ENCODE assay signal across 22 cellular contexts in genomic region chr4:128282516-128282915, GRCh38. TPM values are rescaled to one million over a fixed set of nuclear protein-coding genes. Genes with fewer than 3 reads are reported as not detected.
DNase-seq lines count a peak whose midpoint lies in the region; ATAC-seq, FAIRE-seq and TF ChIP-seq lines count a peak whose summit lies in the region.
"Had no signal": no experiment of that assay in that cellular context is flagged by ENCODE, and none has a peak within 500 bp of the region (broad histone marks: within the 10 kb centered on the region; RNA-seq: fewer than 3 reads in every experiment).

No MANE protein-coding gene starts in this region.

- H3K79me2 ChIP-seq in GM23248 (ENCODE audit: insufficient read depth) (peaks cover 98% of the 10 kb centered on the region), HepG2 (ENCODE audit: insufficient read depth, low read length) (peaks cover 94% of the 10 kb centered on the region)

- no peak for ATAC-seq in WTC11
- no peak for ATAC-seq in HepG2
- ATAC-seq in HG03521 (IDR thresholded peaks at IDR 0.05; ENCODE audit: unreplicated experiment): no peak
- ATAC-seq: CD8-positive, alpha-beta T cell; Panc1; SK-N-SH treated with all-trans-retinoic acid at 6 μM for 48 hours had no signal

- H3K9me2 ChIP-seq in GM23248 (ENCODE audit: insufficient read depth): no peaks in the 10 kb centered on the region

- TF ChIP-seq CTCF in WTC11 (IDR thresholded peaks at IDR 0.05) (no peak), HepG2 (CRISPR knock-in tag; IDR thresholded peaks at IDR 0.05) (no peak), type B pancreatic cell (conservative IDR thresholded peaks at IDR 0.05) (no peak), chondrocyte (IDR thresholded peaks at IDR 0.05) (no peak)

- DNase-seq in GM23248 (no peak), WTC11 (ENCODE audit: low spot score) (no peak), HepG2 (ENCODE audit: low spot score) (no peak), type B pancreatic cell (ENCODE audit: extremely low spot score, unreplicated experiment) (no peak), RCC 7860 (ENCODE audit: low spot score) (no peak), chondrocyte (ENCODE audit: low spot score) (no peak)
- DNase-seq: CD8-positive, alpha-beta T cell; GOT3; HCEC 1CT; MM.1S; NCI-H1048; NCI-H1436; NCI-H187 treated with DMSO at 0.1 percent for 48 hours; NCI-H2107; NCI-H446 treated with DMSO at 0.1 percent for 48 hours; NCI-H526 treated with DMSO at 0.1 percent for 48 hours; NK-92 treated with Interleukin-12 subunit alpha and Interleukin-12 subunit beta, amount 100 ng/mL, for 24 hours had no signal

- intact Hi-C loops in HepG2 (cut with micrococcal nuclease; ENCODE audit: unreplicated experiment): loop anchor here (10.0 kb wide), 2 partner anchors 88 to 318 kb away; partner anchors contain the start of genes ABHD18 and MFSD8

- H3K9me3 ChIP-seq in GM23248 (ENCODE audit: low read depth): no peaks in the 10 kb centered on the region
- H3K9me3 ChIP-seq in HepG2 (ENCODE audit: low read length): no peaks in the 10 kb centered on the region

- H3K4me1 Mint-ChIP-seq in WTC11: peaks cover 42% of the 10 kb centered on the region
- peaks cover 7% of the 10 kb centered on the region for H3K4me1 Mint-ChIP-seq in type B pancreatic cell (ENCODE audit: unreplicated experiment)
- peaks cover 77% of the 10 kb centered on the region for H3K4me1 Mint-ChIP-seq in chondrocyte (ENCODE audit: low read depth)

- H3F3A ChIP-seq in GM23248 (ENCODE audit: insufficient read depth): peaks cover 65% of the 10 kb centered on the region

- FAIRE-seq in HepG2 (lab: Jason Lieb, UNC) (no peak), RCC 7860 (lab: Jason Lieb, UNC) (no peak)
- FAIRE-seq: GM12891 had no signal

- H3K4me3 Mint-ChIP-seq in WTC11: no peak overlapping the region
- H3K4me3 Mint-ChIP-seq in type B pancreatic cell: peak overlapping the region; percentile 53
- no peak overlapping the region for H3K4me3 Mint-ChIP-seq in chondrocyte (ENCODE audit: unreplicated experiment)
- H3K4me3 Mint-ChIP-seq: CD8-positive, alpha-beta T cell had no signal

- H4K20me1 ChIP-seq in GM23248 (ENCODE audit: insufficient read depth): no peaks in the 10 kb centered on the region
- H4K20me1 ChIP-seq in HepG2 (ENCODE audit: insufficient read depth, low read length): peaks cover 2% of the 10 kb centered on the region; the same call in 1 of the 2 replicates

- H3K27me3 ChIP-seq in GM23248 (replicated peaks; ENCODE audit: insufficient read depth) (no peaks in the 10 kb centered on the region), HepG2 (ENCODE audit: control insufficient read depth in 1 of 2, insufficient read depth in 2 of 2, low read length in 2 of 2) (no peaks in the 10 kb centered on the region)
- H3K27me3 ChIP-seq: BLaER1 treated with 17β-estradiol and CSF1 and Interleukin-3, amounts not matched to agents 10 nM and 100 nM had no signal

- H3K27ac ChIP-seq in GM23248: no peak overlapping the region
- H3K27ac ChIP-seq in HepG2 (ENCODE audit: extremely low read length, insufficient read depth, low read length): no peak overlapping the region
- H3K27ac ChIP-seq: BLaER1 treated with 17β-estradiol and CSF1 and Interleukin-3, amounts not matched to agents 10 nM and 100 nM had no signal

- CTCF ChIA-PET in WTC11 (lab: Charles Lee) (no interaction called here), HepG2 (lab: Yijun Ruan, JAX; ENCODE audit: low intra/inter-chr PET ratio, low total read pairs) (no interaction called here)

- peaks cover 37% of the 10 kb centered on the region for H3K36me3 ChIP-seq in GM23248 (ENCODE audit: low read depth)
- H3K36me3 ChIP-seq in HepG2 (replicated peaks in 1 of 2; ENCODE audit: control insufficient read depth in 1 of 2, insufficient read depth in 2 of 2, low read length in 2 of 2): no peaks in the 10 kb centered on the region; a peak in 2 of 5 replicates

- H3K9me3 Mint-ChIP-seq in WTC11: no peaks in the 10 kb centered on the region
- no peaks in the 10 kb centered on the region for H3K9me3 Mint-ChIP-seq in type B pancreatic cell
- H3K9me3 Mint-ChIP-seq in chondrocyte (ENCODE audit: low read depth): no peaks in the 10 kb centered on the region
- H3K9me3 Mint-ChIP-seq: CD8-positive, alpha-beta T cell had no signal

- H3K36me3 Mint-ChIP-seq in WTC11 (peaks cover 15% of the 10 kb centered on the region), type B pancreatic cell (peaks cover 39% of the 10 kb centered on the region), chondrocyte (ENCODE audit: low read depth) (peaks cover 9% of the 10 kb centered on the region)

- no peak overlapping the region for H2AFZ ChIP-seq in GM23248
- H2AFZ ChIP-seq in HepG2 (ENCODE audit: low read length): no peak overlapping the region

- no TSS peak for BruUV-seq in HepG2 (replicated peaks; lab: Mats Ljungman, UMichigan)

- H3K4me3 ChIP-seq in GM23248 (peak overlapping the region; percentile 35; the same call in 1 of the 2 replicates), HepG2 (replicated peaks in 1 of 3; ENCODE audit: insufficient read depth in 1 of 3, low read depth in 2 of 3, low read length in 3 of 3) (no peak overlapping the region)
- H3K4me3 ChIP-seq: BLaER1 treated with 17β-estradiol and CSF1 and Interleukin-3, amounts not matched to agents 10 nM and 100 nM had no signal

- in situ Hi-C loops in GM23248 (cut with MboI): no loop called here
- in situ Hi-C loops in HepG2 (cut with HindIII; ENCODE audit: extremely low pct_ligation_motif_present, low pct_unique_long_range_greater_than_20kb): no loop called here

- H3K27ac Mint-ChIP-seq in WTC11 (0 out of 2 replicates have a peak overlapping the region, but pooled peaks have one; percentile 14), type B pancreatic cell (no peak overlapping the region), chondrocyte (ENCODE audit: unreplicated experiment) (no peak overlapping the region)
- H3K27ac Mint-ChIP-seq: CD8-positive, alpha-beta T cell had no signal

- TF ChIP-seq POLR2A in HepG2 (IDR thresholded peaks at IDR 0.05; ENCODE audit: insufficient read depth in 1 of 2, low read depth in 2 of 2, low read length in 2 of 2): no peak

- H3K4me2 ChIP-seq in GM23248 (ENCODE audit: unreplicated experiment) (peak overlapping the region; percentile 63), HepG2 (ENCODE audit: low read depth, low read length) (no peak overlapping the region)
- H3K4me2 ChIP-seq: BLaER1 treated with 17β-estradiol and CSF1 and Interleukin-3, amounts not matched to agents 10 nM and 100 nM had no signal

- H3K27me3 Mint-ChIP-seq in WTC11 (ENCODE audit: low read depth): no peaks in the 10 kb centered on the region
- no peaks in the 10 kb centered on the region for H3K27me3 Mint-ChIP-seq in type B pancreatic cell
- H3K27me3 Mint-ChIP-seq in chondrocyte (ENCODE audit: low read depth): no peaks in the 10 kb centered on the region

- TF ChIP-seq EP300 in HepG2 (IDR thresholded peaks at IDR 0.05; ENCODE audit: low read depth in 2 of 2, low read length in 2 of 2): no peak
- no peak for TF ChIP-seq EP300 in HepG2 (CRISPR knock-in tag; IDR thresholded peaks at IDR 0.05; ENCODE audit: borderline replicate concordance)

- H3K9ac ChIP-seq in GM23248: no peak overlapping the region
- no peak overlapping the region for H3K9ac ChIP-seq in HepG2 (ENCODE audit: insufficient read depth, low read depth, low read length)
- H3K9ac ChIP-seq: BLaER1 treated with 17β-estradiol and CSF1 and Interleukin-3, amounts not matched to agents 10 nM and 100 nM had no signal

- TF ChIP-seq RAD21 in HepG2 (CRISPR knock-in tag; IDR thresholded peaks at IDR 0.05): no peak

- POLR2A ChIA-PET in WTC11 (lab: Charles Lee) (no interaction called here), HepG2 (lab: Yijun Ruan, JAX) (no interaction called here)

- peaks cover 59% of the 10 kb centered on the region for H3K4me1 ChIP-seq in GM23248 (ENCODE audit: insufficient read depth)
- H3K4me1 ChIP-seq in HepG2 (ENCODE audit: insufficient read depth, low read length): peaks cover 46% of the 10 kb centered on the region

TF ChIP-seq in WTC11, 78 proteins besides CTCF, POLR2A, EP300 and RAD21 (continues in another document):
- no peak for TF ChIP-seq RELA (CRISPR knock-in tag; IDR thresholded peaks at IDR 0.05; ENCODE audit: borderline replicate concordance)
- no peak for TF ChIP-seq FOXJ3 (CRISPR knock-in tag; IDR thresholded peaks at IDR 0.05; ENCODE audit: borderline replicate concordance)
- TF ChIP-seq NR1H2 (CRISPR knock-in tag; IDR thresholded peaks at IDR 0.05): no peak

TF ChIP-seq in HepG2, 621 proteins besides CTCF, POLR2A, EP300 and RAD21:
- TF ChIP-seq MTF2 (CRISPR knock-in tag; IDR thresholded peaks at IDR 0.05; ENCODE audit: borderline replicate concordance) (no peak), CEBPB (IDR thresholded peaks at IDR 0.05; ENCODE audit: borderline replicate concordance, low read depth, low read length) (peak; percentile 10; the same call in 1 of the 2 replicates)

RNA-seq across cellular contexts. Expression of gene PGRMC2, which starts 5.1 kb away (rescaled TPM):
- 97.4 and 117 TPM in 2 replicates for total RNA-seq in GM23248 (2014; rRNA removed; shearing (Covaris generic))
- polyA plus RNA-seq in GM23248 (2016; fragmentation: Nextera tagmentation; extraction: Ambion mirVana) (173 and 186 TPM in 2 replicates), HepG2 (2011; rRNA removed) (15.4 and 16.0 TPM in 2 replicates)
- total RNA-seq in WTC11 (2021) (68.2 to 70.9 TPM (median 70.0 TPM) in 3 replicates), HepG2 (2016; rRNA removed; fragmentation: Illumina TruSeq; extraction: Trizol) (19.8 and 27.2 TPM in 2 replicates), type B pancreatic cell (ENCODE audit: low replicate concordance) (78.1 and 89.0 TPM in 2 replicates), chondrocyte (136 to 138 TPM (median 136 TPM) in 3 replicates)
- 5.6 and 7.3 TPM in 2 replicates for total RNA-seq in HepG2 (2016; cell fraction: cytosol; rRNA removed; fragmentation: Illumina TruSeq; extraction: Trizol; ENCODE audit: low read depth)
- total RNA-seq in HepG2 (2016; cell fraction: insoluble cytoplasmic fraction; rRNA removed; fragmentation: Illumina TruSeq; extraction: Trizol): 18.8 and 21.0 TPM in 2 replicates
- 22.0 and 23.6 TPM in 2 replicates for total RNA-seq in HepG2 (2016; cell fraction: membrane; rRNA removed; fragmentation: Illumina TruSeq; extraction: Trizol)
- 38.9 and 41.1 TPM in 2 replicates for total RNA-seq in HepG2 (2016; cell fraction: nucleus; rRNA removed; fragmentation: Illumina TruSeq; extraction: Trizol)
- 5.6 and 9.7 TPM in 2 replicates for polyA plus RNA-seq in HepG2 (2011; cell fraction: cytosol; rRNA removed)
- 3.3 and 5.9 TPM in 2 replicates for polyA plus RNA-seq in HepG2 (2011; cell fraction: nucleus; rRNA removed)
- 88.6 and 121 TPM in 2 replicates for polyA plus RNA-seq in HepG2 (2012)
- 16.7 and 17.1 TPM in 2 replicates for polyA plus RNA-seq in HepG2 (2016; cell fraction: cytosol; fragmentation: Illumina TruSeq; extraction: Trizol; ENCODE audit: low read depth)
- 56.1 and 64.1 TPM in 2 replicates for polyA plus RNA-seq in HepG2 (2016; cell fraction: insoluble cytoplasmic fraction; fragmentation: Illumina TruSeq; extraction: Trizol; ENCODE audit: low read depth)
- 31.4 and 36.4 TPM in 2 replicates for polyA plus RNA-seq in HepG2 (2016; cell fraction: membrane; fragmentation: Illumina TruSeq; extraction: Trizol; ENCODE audit: low read depth)
- 142 and 152 TPM in 2 replicates for polyA plus RNA-seq in HepG2 (2016; cell fraction: nucleus; fragmentation: Illumina TruSeq; extraction: Trizol; ENCODE audit: insufficient read depth, low read depth)
- polyA minus RNA-seq in HepG2 (2011; rRNA and poly(A)+ RNA removed; ENCODE audit: low replicate concordance): 2.3 TPM in 2 replicates
- 9.8 and 11.8 TPM in 2 replicates for polyA minus RNA-seq in HepG2 (2011; cell fraction: cytosol; rRNA and poly(A)+ RNA removed)
- 6.7 and 10.9 TPM in 2 replicates for polyA minus RNA-seq in HepG2 (2011; cell fraction: nucleus; rRNA and poly(A)+ RNA removed)
